In genomic region chr1:66138613-66139012, GRCh38 we compare ENCODE assay signal across 31 cellular contexts.
"Had no signal": no experiment of that assay in that cellular context is flagged by ENCODE, and none has a peak within 500 bp of the region (broad histone marks: within the 10 kb centered on the region; RNA-seq: fewer than 3 reads in every experiment).

No MANE protein-coding gene starts in this region.

- FAIRE-seq: urothelium cell line had no signal

- H3K36me3 ChIP-seq: neural progenitor cell, ovary, right lobe of liver, sigmoid colon, spleen, suprapubic skin, tibial artery, upper lobe of left lung, vagina had no signal

- ATAC-seq: naive thymus-derived CD8-positive, alpha-beta T cell; psoas muscle; right cardiac atrium; right lobe of liver; stimulated activated memory B cell treated with anti-CD40 and anti-IgM and Interleukin-4, amounts not matched to agents 10 μg/mL and 1 μg/mL and 100 μg/mL, for 72 hours; stimulated activated naive CD8-positive, alpha-beta T cell treated with anti-CD3 and anti-CD28 coated beads, Interleukin-15, amount 100 ng/mL, for 72 hours; stimulated activated naive CD8-positive, alpha-beta T cell treated with anti-CD3 and anti-CD28 coated beads, Interleukin-15, Interleukin-2, amounts not matched to agents 100 U/mL and 50 U/mL, for 24 hours had no signal

- H3K9ac ChIP-seq: neural progenitor cell, parathyroid adenoma had no signal

- H3K4me1 Mint-ChIP-seq: nephron; neural progenitor cell; stimulated activated memory B cell treated with anti-CD40 and anti-IgM and Interleukin-4, amounts not matched to agents 10 μg/mL and 1 μg/mL and 100 μg/mL, for 72 hours had no signal

- H3K4me3 ChIP-seq: neural progenitor cell, ovary, psoas muscle, right lobe of liver, sigmoid colon, smooth muscle cell, spleen, suprapubic skin, testis, tibial artery, upper lobe of left lung, vagina had no signal

- H3K9me3 ChIP-seq: ovary, psoas muscle, right lobe of liver, sigmoid colon, spleen, suprapubic skin, testis, tibial artery, upper lobe of left lung, vagina had no signal

- H3K27me3 ChIP-seq: neural progenitor cell, ovary, right lobe of liver, sigmoid colon, spleen, suprapubic skin, testis, tibial artery, upper lobe of left lung, vagina had no signal

- H3K36me3 Mint-ChIP-seq: naive thymus-derived CD8-positive, alpha-beta T cell; neural progenitor cell; stimulated activated memory B cell treated with anti-CD40 and anti-IgM and Interleukin-4, amounts not matched to agents 10 μg/mL and 1 μg/mL and 100 μg/mL, for 72 hours had no signal

- H3K9me3 Mint-ChIP-seq: nephron; neural progenitor cell; stimulated activated memory B cell treated with anti-CD40 and anti-IgM and Interleukin-4, amounts not matched to agents 10 μg/mL and 1 μg/mL and 100 μg/mL, for 72 hours; stimulated activated naive CD8-positive, alpha-beta T cell treated with anti-CD3 and anti-CD28 coated beads, Interleukin-15, amount 100 ng/mL, for 72 hours had no signal

- H3K79me2 ChIP-seq: parathyroid adenoma had no signal

- H3K27ac ChIP-seq: neural progenitor cell, ovary, parathyroid adenoma, psoas muscle, right lobe of liver, sigmoid colon, spleen, suprapubic skin, testis, tibial artery, upper lobe of left lung, vagina had no signal

- H3K4me1 ChIP-seq: neural progenitor cell, parathyroid adenoma, psoas muscle, sigmoid colon, spleen, suprapubic skin, testis, tibial artery, vagina had no signal

- H3K4me2 ChIP-seq: neural progenitor cell, smooth muscle cell had no signal

- H2AFZ ChIP-seq: neural progenitor cell, parathyroid adenoma had no signal

- H3K27ac Mint-ChIP-seq: nephron; neural progenitor cell; progenitor cell of endocrine pancreas; stimulated activated memory B cell treated with anti-CD40 and anti-IgM and Interleukin-4, amounts not matched to agents 10 μg/mL and 1 μg/mL and 100 μg/mL, for 72 hours had no signal

- DNase-seq: naive thymus-derived CD8-positive, alpha-beta T cell; occipital lobe; ovary; posterior cingulate gyrus; psoas muscle; right cardiac atrium; right lobe of liver; sigmoid colon; spleen; stimulated activated CD4-positive, alpha-beta T cell treated with anti-CD3 and anti-CD28 coated beads, Interleukin-12 subunit alpha, Interleukin-12 subunit beta, amount 100 ng/mL, for 4 hours; stimulated activated CD4-positive, alpha-beta T cell treated with anti-CD3 and anti-CD28 coated beads, Interleukin-1b, Interleukin-23, amount 100 ng/mL, for 48 hours; stimulated activated CD4-positive, alpha-beta T cell treated with anti-CD3 and anti-CD28 coated beads, Interleukin-4, amount 100 ng/mL, for 1 hour; stimulated activated CD4-positive, alpha-beta T cell treated with anti-CD3 and anti-CD28 coated beads, Interleukin-4, amount 100 ng/mL, for 4 hours; stimulated activated CD8-positive, alpha-beta memory T cell treated with anti-CD3 and anti-CD28 coated beads, Interleukin-4, amount 100 ng/mL, for 48 hours; stimulated activated naive CD4-positive, alpha-beta T cell; stimulated activated naive CD8-positive, alpha-beta T cell treated with anti-CD3 and anti-CD28 coated beads, Interleukin-15, amount 100 ng/mL, for 72 hours; stimulated activated naive CD8-positive, alpha-beta T cell treated with anti-CD3 and anti-CD28 coated beads, Interleukin-15, Interleukin-2, amounts not matched to agents 100 U/mL and 50 U/mL, for 24 hours; substantia nigra; testis; tibial artery; trophoblast cell; upper lobe of left lung had no signal

- H3K4me3 Mint-ChIP-seq: naive thymus-derived CD8-positive, alpha-beta T cell; nephron; neural progenitor cell; stimulated activated memory B cell treated with anti-CD40 and anti-IgM and Interleukin-4, amounts not matched to agents 10 μg/mL and 1 μg/mL and 100 μg/mL, for 72 hours; stimulated activated naive CD8-positive, alpha-beta T cell treated with anti-CD3 and anti-CD28 coated beads, Interleukin-15, amount 100 ng/mL, for 72 hours had no signal
